1 cellular context compared by ENCODE assay signal in genomic region chr7:123798527-123799188, GRCh38.
TF ChIP-seq lines count a peak whose summit lies in the region.

No MANE protein-coding gene starts in this region.

TF ChIP-seq in endothelial cell of umbilical vein, 7 proteins besides CTCF, POLR2A, EP300 and RAD21:
- TF ChIP-seq FOS (IDR thresholded peaks at IDR 0.05; ENCODE audit: borderline replicate concordance, insufficient read depth, low read length), result no peak
- no peak for TF ChIP-seq MYC (IDR thresholded peaks at IDR 0.05; ENCODE audit: low read depth, low read length)
- no peak for TF ChIP-seq MAX (IDR thresholded peaks at IDR 0.05; ENCODE audit: insufficient read depth, insufficient read length)
- TF ChIP-seq GATA2 (IDR thresholded peaks at IDR 0.05; ENCODE audit: insufficient read depth, insufficient read length, low read depth, low read length), result no peak
- no peak for TF ChIP-seq EZH2 (IDR thresholded peaks at IDR 0.05; ENCODE audit: borderline replicate concordance, low read depth, low read length, severe bottlenecking)
- no peak for TF ChIP-seq POLR2AphosphoS5 (IDR thresholded peaks at IDR 0.05; ENCODE audit: insufficient read depth, low read depth, low read length)
- TF ChIP-seq JUN (IDR thresholded peaks at IDR 0.05; ENCODE audit: borderline replicate concordance, insufficient read depth, insufficient read length, low read depth), result no peak
